18 cellular contexts compared by ENCODE assay signal in the genomic region with DNA sequence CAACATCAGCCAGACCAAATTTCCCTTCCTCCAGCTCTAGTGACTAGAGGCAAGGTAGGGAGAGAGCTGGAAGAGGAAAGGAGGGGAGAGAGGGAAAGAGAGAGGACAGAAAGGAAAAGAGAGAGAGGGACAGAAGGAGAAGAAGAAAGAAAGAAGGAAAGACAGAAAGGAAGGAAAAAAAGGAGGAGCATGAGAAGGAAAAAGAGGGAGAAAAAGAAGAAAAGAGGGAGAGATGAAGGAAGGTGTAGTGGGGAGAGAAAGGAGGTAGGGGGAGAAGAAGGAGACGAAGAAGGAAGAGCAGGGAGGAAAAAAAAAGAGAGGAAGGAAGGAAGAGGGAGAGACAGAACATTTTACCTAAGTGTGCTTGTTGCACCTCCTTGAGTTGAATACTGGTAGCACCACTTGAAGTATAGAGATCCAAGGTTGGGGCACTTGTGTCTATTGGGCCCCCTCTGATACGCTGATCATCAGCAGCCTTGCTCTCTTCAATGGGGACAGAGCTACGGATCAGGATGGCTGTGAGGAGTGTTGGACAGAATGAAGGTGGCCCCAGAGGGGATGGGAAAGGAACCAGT.
"Had no signal": no experiment of that assay in that cellular context is flagged by ENCODE, and none has a peak within 500 bp of the region (broad histone marks: within the 10 kb centered on the region; RNA-seq: fewer than 3 reads in every experiment).

No MANE protein-coding gene starts in this region.

- FAIRE-seq: bronchial epithelial cell had no signal

- H3K79me2 ChIP-seq: hepatocyte, parathyroid adenoma had no signal

- H3K4me3 ChIP-seq: colonic mucosa, dorsolateral prefrontal cortex, hepatocyte, thyroid gland, upper lobe of right lung had no signal

- H3K4me2 ChIP-seq: hepatocyte had no signal

- H3K9me3 Mint-ChIP-seq: natural killer cell treated with Interleukin-12 subunit alpha and Interleukin-12 subunit beta and Interleukin-15 and Interleukin-18, amount 100 ng/mL, for 72 hours had no signal

- H3K4me1 ChIP-seq: colonic mucosa, parathyroid adenoma, thyroid gland, upper lobe of right lung had no signal

- H3K27me3 ChIP-seq: colonic mucosa, hepatocyte, thyroid gland, upper lobe of right lung had no signal

- H3K4me1 Mint-ChIP-seq: activated CD4-positive, alpha-beta T cell treated with anti-CD3 and anti-CD28 coated beads, Interleukin-2, amount 10 ng/mL, durations not matched to agents 7 days and 5 days; activated CD8-positive, alpha-beta memory T cell treated with anti-CD3 and anti-CD28 coated beads, Interleukin-2, amount 10 ng/mL, durations not matched to agents 7 days and 5 days; activated naive CD4-positive, alpha-beta T cell treated with anti-CD3 and anti-CD28 coated beads, Interleukin-2, amount 10 ng/mL, durations not matched to agents 7 days and 5 days had no signal

- H3K27ac Mint-ChIP-seq: activated CD4-positive, alpha-beta T cell treated with anti-CD3 and anti-CD28 coated beads, Interleukin-2, amount 10 ng/mL, durations not matched to agents 7 days and 5 days; activated CD8-positive, alpha-beta memory T cell treated with anti-CD3 and anti-CD28 coated beads, Interleukin-2, amount 10 ng/mL, durations not matched to agents 7 days and 5 days; activated CD8-positive, alpha-beta T cell treated with anti-CD3 and anti-CD28 coated beads for 36 hours; activated naive CD4-positive, alpha-beta T cell treated with anti-CD3 and anti-CD28 coated beads, Interleukin-2, amount 10 ng/mL, durations not matched to agents 7 days and 5 days; natural killer cell treated with Interleukin-12 subunit alpha and Interleukin-12 subunit beta and Interleukin-15 and Interleukin-18, amount 100 ng/mL, for 72 hours had no signal

- H2AFZ ChIP-seq: hepatocyte, parathyroid adenoma had no signal

- H3K36me3 Mint-ChIP-seq: activated CD8-positive, alpha-beta memory T cell treated with anti-CD3 and anti-CD28 coated beads, Interleukin-2, amount 10 ng/mL, durations not matched to agents 7 days and 5 days; activated naive CD4-positive, alpha-beta T cell treated with anti-CD3 and anti-CD28 coated beads, Interleukin-2, amount 10 ng/mL, durations not matched to agents 7 days and 5 days; natural killer cell treated with Interleukin-12 subunit alpha and Interleukin-12 subunit beta and Interleukin-15 and Interleukin-18, amount 100 ng/mL, for 72 hours had no signal

- H3K9me3 ChIP-seq: colonic mucosa, thyroid gland, upper lobe of right lung had no signal

- ATAC-seq: activated CD8-positive, alpha-beta memory T cell treated with anti-CD3 and anti-CD28 coated beads, Interleukin-2, amount 10 ng/mL, durations not matched to agents 7 days and 5 days; activated CD8-positive, alpha-beta T cell treated with anti-CD3 and anti-CD28 coated beads for 36 hours; natural killer cell treated with Interleukin-12 subunit alpha and Interleukin-12 subunit beta and Interleukin-15 and Interleukin-18, amount 100 ng/mL, for 72 hours; stimulated activated naive CD8-positive, alpha-beta T cell treated with anti-CD3 and anti-CD28 coated beads, Interleukin-15, Interleukin-2, amounts not matched to agents 100 U/mL and 50 U/mL, for 24 hours; upper lobe of right lung had no signal

- DNase-seq: activated CD4-positive, alpha-beta T cell treated with anti-CD3 and anti-CD28 coated beads, Interleukin-2, amount 10 ng/mL, durations not matched to agents 7 days and 5 days; activated CD4-positive, CD25-positive, alpha-beta regulatory T cell treated with anti-CD3 and anti-CD28 coated beads, Interleukin-2, amount 50 U/mL, for 72 hours; activated CD8-positive, alpha-beta memory T cell treated with anti-CD3 and anti-CD28 coated beads, Interleukin-2, amount 10 ng/mL, durations not matched to agents 7 days and 5 days; activated CD8-positive, alpha-beta T cell treated with anti-CD3 and anti-CD28 coated beads for 36 hours; activated effector memory CD4-positive, alpha-beta T cell treated with anti-CD3 and anti-CD28 coated beads, Interleukin-2, amount 50 U/mL, for 16 hours; activated naive CD4-positive, alpha-beta T cell treated with anti-CD3 and anti-CD28 coated beads, Interleukin-2, amount 10 ng/mL, durations not matched to agents 7 days and 5 days; activated T-cell treated with anti-CD3 and anti-CD28 coated beads for 4 hours; amygdala; colonic mucosa; dorsolateral prefrontal cortex; stimulated activated CD4-positive, alpha-beta T cell treated with anti-CD3 and anti-CD28 coated beads, Interleukin-2, amount 100 ng/mL, for 48 hours; stimulated activated naive CD8-positive, alpha-beta T cell treated with anti-CD3 and anti-CD28 coated beads, Interleukin-15, Interleukin-2, amounts not matched to agents 100 U/mL and 50 U/mL, for 24 hours; thyroid gland; upper lobe of right lung had no signal

- H3K27ac ChIP-seq: colonic mucosa, dorsolateral prefrontal cortex, hepatocyte, parathyroid adenoma, thyroid gland, upper lobe of right lung had no signal

- H3K4me3 Mint-ChIP-seq: activated CD4-positive, alpha-beta T cell treated with anti-CD3 and anti-CD28 coated beads, Interleukin-2, amount 10 ng/mL, durations not matched to agents 7 days and 5 days; activated CD8-positive, alpha-beta memory T cell treated with anti-CD3 and anti-CD28 coated beads, Interleukin-2, amount 10 ng/mL, durations not matched to agents 7 days and 5 days; activated CD8-positive, alpha-beta T cell treated with anti-CD3 and anti-CD28 coated beads for 36 hours; activated naive CD4-positive, alpha-beta T cell treated with anti-CD3 and anti-CD28 coated beads, Interleukin-2, amount 10 ng/mL, durations not matched to agents 7 days and 5 days; natural killer cell treated with Interleukin-12 subunit alpha and Interleukin-12 subunit beta and Interleukin-15 and Interleukin-18, amount 100 ng/mL, for 72 hours had no signal

- H3K9ac ChIP-seq: parathyroid adenoma had no signal

- H3K36me3 ChIP-seq: colonic mucosa, thyroid gland, upper lobe of right lung had no signal

- H3K27me3 Mint-ChIP-seq: activated CD4-positive, alpha-beta T cell treated with anti-CD3 and anti-CD28 coated beads, Interleukin-2, amount 10 ng/mL, durations not matched to agents 7 days and 5 days; activated CD8-positive, alpha-beta memory T cell treated with anti-CD3 and anti-CD28 coated beads, Interleukin-2, amount 10 ng/mL, durations not matched to agents 7 days and 5 days; activated naive CD4-positive, alpha-beta T cell treated with anti-CD3 and anti-CD28 coated beads, Interleukin-2, amount 10 ng/mL, durations not matched to agents 7 days and 5 days had no signal
